ENCODE assay signal across 17 cellular contexts in genomic region chr12:118397693-118398440, GRCh38. TPM values are rescaled to one million over a fixed set of nuclear protein-coding genes. Genes with fewer than 3 reads are reported as not detected.
DNase-seq lines count a peak whose midpoint lies in the region; ATAC-seq and TF ChIP-seq lines count a peak whose summit lies in the region.
"Had no signal": no experiment of that assay in that cellular context is flagged by ENCODE, and none has a peak within 500 bp of the region (broad histone marks: within the 10 kb centered on the region; RNA-seq: fewer than 3 reads in every experiment).

No MANE protein-coding gene starts in this region.

- no peak overlapping the region for H3K4me3 ChIP-seq in right atrium auricular region
- no peak overlapping the region for H3K4me3 ChIP-seq in esophagus muscularis mucosa
- H3K4me3 ChIP-seq: GM23248 had no signal

- intact Hi-C loops in Right ventricle myocardium superior (cut with DNase I): no loop called here
- intact Hi-C loops in esophagus muscularis mucosa (cut with DNase I): no loop called here

- peaks cover 0 to 11% of the 10 kb centered on the region in 2 donors for H3K4me1 ChIP-seq in right atrium auricular region
- peaks cover 0 to 24% (median 21%) of the 10 kb centered on the region in 4 donors for H3K4me1 ChIP-seq in esophagus muscularis mucosa

- H3K27ac ChIP-seq in right atrium auricular region (no peak overlapping the region), esophagus muscularis mucosa (replicated peaks in 1 of 4) (peak overlapping the region; percentile 9 to 59 (median 42))
- H3K27ac ChIP-seq: GM23248 had no signal

- no peak for TF ChIP-seq EP300 in esophagus muscularis mucosa (IDR thresholded peaks at IDR 0.05)

- DNase-seq in Right ventricle myocardium superior: no peak
- DNase-seq in right atrium auricular region (ENCODE audit: low spot score): no peak
- DNase-seq in esophagus muscularis mucosa (ENCODE audit: extremely low spot score): no peak
- DNase-seq in medulla oblongata (ENCODE audit: extremely low spot score): peak; percentile 24
- no peak for DNase-seq in NCI-H146 (lab: John Stamatoyannopoulos, UW)
- no peak for DNase-seq in HK-2 (ENCODE audit: unreplicated experiment)
- DNase-seq: C1 segment of cervical spinal cord, GF-D8, GM23248, KBM-7, NCI-H1092, NCI-H2081 treated with DMSO at 0.1 percent for 48 hours, NCI-H510A, NCI-H82 had no signal

- ATAC-seq in Right ventricle myocardium superior (ENCODE audit: poor library complexity) (peak; percentile 80), GM19463 (IDR thresholded peaks at IDR 0.05; ENCODE audit: unreplicated experiment) (no peak)
- ATAC-seq: HCT116, Panc1 had no signal

- H3K27me3 ChIP-seq in right atrium auricular region: no peaks in the 10 kb centered on the region
- H3K27me3 ChIP-seq in esophagus muscularis mucosa: no peaks in the 10 kb centered on the region

- H3K36me3 ChIP-seq in right atrium auricular region (peaks cover 48% of the 10 kb centered on the region), esophagus muscularis mucosa (peaks cover 39 to 97% (median 76%) of the 10 kb centered on the region in 4 donors)

- H3K9me3 ChIP-seq in right atrium auricular region (no peaks in the 10 kb centered on the region), esophagus muscularis mucosa (no peaks in the 10 kb centered on the region)

- TF ChIP-seq POLR2A in esophagus muscularis mucosa (IDR thresholded peaks at IDR 0.05; ENCODE audit: low read depth): no peak

- TF ChIP-seq CTCF in right atrium auricular region (IDR thresholded peaks at IDR 0.05): no peak
- TF ChIP-seq CTCF in esophagus muscularis mucosa (IDR thresholded peaks at IDR 0.05): no peak

- WGBS in esophagus muscularis mucosa: 58% methylated on average over 10 of the region's 10 CpGs

RNA-seq across cellular contexts. Expression of gene SUDS3, which starts 21.5 kb away (rescaled TPM):
- total RNA-seq in Right ventricle myocardium superior (17.0 TPM), right atrium auricular region (10 to 100 TPM; 19.1 to 30.2 TPM), esophagus muscularis mucosa (10 to 100 TPM; 34.5 to 76.0 (median 62.7) TPM)

RNA-seq across cellular contexts. Expression of gene TAOK3, which starts 25.2 kb away (rescaled TPM):
- total RNA-seq in Right ventricle myocardium superior (21.8 TPM), right atrium auricular region (10 to 100 TPM; 18.1 to 21.1 TPM), esophagus muscularis mucosa (10 to 100 TPM; 34.6 to 44.9 (median 39.6) TPM)

Comparison
In these comparisons a context has a peak if more than half of its experiments do, and no peak if none do; other contexts are left out.
1. H3K27ac ChIP-seq: peak in esophagus muscularis mucosa (4 of 4); none in right atrium auricular region (0 of 2).